ENCODE assay signal across 19 cellular contexts in genomic region chr2:25445464-25445863, GRCh38.
A peak's percentile ranks its signal among the peaks of the same experiment; 100 is the strongest.
DNase-seq lines count a peak whose midpoint lies in the region; ATAC-seq, FAIRE-seq and TF ChIP-seq lines count a peak whose summit lies in the region.
"Had no signal": no experiment of that assay in that cellular context is flagged by ENCODE, and none has a peak within 500 bp of the region (broad histone marks: within the 10 kb centered on the region; RNA-seq: fewer than 3 reads in every experiment).

No MANE protein-coding gene starts in this region.

- no peak for TF ChIP-seq POLR2A in H1 (IDR thresholded peaks at IDR 0.05; ENCODE audit: control extremely low read depth in 1 of 2, low read depth in 2 of 2, low read length in 2 of 2)

- H3K56ac ChIP-seq in H9 (ENCODE audit: insufficient read length, low read depth, low read length) = no peak overlapping the region
- H3K56ac ChIP-seq in H1 (replicated peaks; ENCODE audit: insufficient read length, low read depth, low read length) = no peak overlapping the region

- no peak overlapping the region for H2BK20ac ChIP-seq in H9 (ENCODE audit: low read depth, low read length, poor library complexity, severe bottlenecking)
- H2BK20ac ChIP-seq in H1 (ENCODE audit: low read length) = no peak overlapping the region

- no peaks in the 10 kb centered on the region for H3K9me3 Mint-ChIP-seq in Caco-2 (ENCODE audit: unreplicated experiment)
- H3K9me3 Mint-ChIP-seq in H9 = no peaks in the 10 kb centered on the region
- H3K9me3 Mint-ChIP-seq: CD4-positive, alpha-beta memory T cell had no signal

- DNase-seq in Caco-2 (peak; percentile 34 to 46), H9 (peak; percentile 34), H1 (ENCODE audit: low read depth in 1 of 2, low spot score in 2 of 2) (peak in 1 of 2 experiments; percentile 41), islet precursor cell (peak; percentile 59), cerebellar cortex (ENCODE audit: low spot score) (no peak), cerebellar nuclear complex (lab: John Stamatoyannopoulos, UW) (no peak)
- DNase-seq: 8988T; CD4-positive, alpha-beta memory T cell; NCI-H1417; NCI-H187 treated with DMSO at 0.1 percent for 48 hours; NCI-H2171; NCI-H446; NCI-H69; NK-92 treated with Interleukin-12 subunit alpha and Interleukin-12 subunit beta, amount 100 ng/mL, for 24 hours; SJCRH30 had no signal

- no peak overlapping the region for H2BK12ac ChIP-seq in H9 (ENCODE audit: insufficient read length, low read depth, low read length)
- H2BK12ac ChIP-seq in H1 (ENCODE audit: low read depth, low read length) = no peak overlapping the region

- H2BK5ac ChIP-seq in H9 (ENCODE audit: insufficient read length, low read length) (no peak overlapping the region), H1 (ENCODE audit: low read depth, low read length) (no peak overlapping the region)

- TF ChIP-seq CTCF in Caco-2 (IDR thresholded peaks at IDR 0.05; ENCODE audit: insufficient read depth in 1 of 2, low read depth in 1 of 2, low read length in 1 of 2, severe bottlenecking in 1 of 2, unreplicated experiment in 1 of 2) = no peak
- TF ChIP-seq CTCF in H9 (conservative IDR thresholded peaks at IDR 0.05) = no peak
- no peak for TF ChIP-seq CTCF in H1 (IDR thresholded peaks at IDR 0.05; ENCODE audit: control extremely low read depth in 1 of 3, insufficient read depth in 1 of 3, low read depth in 1 of 3, low read length in 3 of 3)

- peaks cover 8% of the 10 kb centered on the region for H3K4me1 ChIP-seq in Caco-2
- H3K4me1 ChIP-seq in H9 (ENCODE audit: insufficient read depth, low read length) = no peaks in the 10 kb centered on the region
- no peaks in the 10 kb centered on the region; a peak in 2 of 7 replicates for H3K4me1 ChIP-seq in H1 (replicated peaks in 1 of 4; ENCODE audit: control insufficient read depth in 3 of 4, insufficient read depth in 4 of 4, low read length in 3 of 4)
- H3K4me1 ChIP-seq: SJCRH30 had no signal

- FAIRE-seq in H1 (lab: Jason Lieb, UNC) = peak; percentile 83

- H3K4me1 Mint-ChIP-seq in Caco-2 (ENCODE audit: low read depth, unreplicated experiment) = peaks cover 17% of the 10 kb centered on the region
- peaks cover 19 to 21% of the 10 kb centered on the region in 2 experiments for H3K4me1 Mint-ChIP-seq in H9
- H3K4me1 Mint-ChIP-seq: CD4-positive, alpha-beta memory T cell had no signal

- BruUV-seq in Caco-2 (replicated peaks; lab: Mats Ljungman, UMichigan) = no TSS peak

- H4K5ac ChIP-seq in H9 (ENCODE audit: insufficient read length, low read depth, low read length) (no peak overlapping the region), H1 (ENCODE audit: insufficient read length, low read depth, low read length) (no peak overlapping the region)

- no peaks in the 10 kb centered on the region for H3K36me3 ChIP-seq in Caco-2 (ENCODE audit: control insufficient read depth, insufficient read depth, low read length)
- peaks cover 0 to 2% (median 0%) of the 10 kb centered on the region in 4 experiments; a peak in 1 of 8 replicates for H3K36me3 ChIP-seq in H1 (ENCODE audit: control insufficient read depth in 2 of 4, insufficient read depth in 4 of 4, low read length in 3 of 4)

- no peak overlapping the region for H3K4ac ChIP-seq in H9 (ENCODE audit: low read depth, low read length)
- H3K4ac ChIP-seq in H1 (replicated peaks; ENCODE audit: insufficient read length, low read depth, low read length) = no peak overlapping the region

- H4K91ac ChIP-seq in H9 (ENCODE audit: insufficient read length, low read depth, low read length) (no peak overlapping the region), H1 (replicated peaks; ENCODE audit: insufficient read length, low read length) (no peak overlapping the region)

- H3K79me2 ChIP-seq in H9 (ENCODE audit: insufficient read depth, low read length) (no peaks in the 10 kb centered on the region), H1 (ENCODE audit: control insufficient read depth in 1 of 2, insufficient read depth in 2 of 2, low read length in 2 of 2) (no peaks in the 10 kb centered on the region)

- H3K27me3 Mint-ChIP-seq in Caco-2 (ENCODE audit: insufficient read depth, unreplicated experiment) = no peaks in the 10 kb centered on the region
- no peaks in the 10 kb centered on the region for H3K27me3 Mint-ChIP-seq in H9 (ENCODE audit: low read depth)
- H3K27me3 Mint-ChIP-seq: CD4-positive, alpha-beta memory T cell had no signal

- H4K20me1 ChIP-seq in H9 (ENCODE audit: control insufficient read depth, insufficient read depth, insufficient read length) = no peaks in the 10 kb centered on the region
- H4K20me1 ChIP-seq in H1 (replicated peaks in 1 of 2; ENCODE audit: control insufficient read depth in 1 of 2, insufficient read depth in 2 of 2, low read length in 2 of 2) = no peaks in the 10 kb centered on the region

- H3K14ac ChIP-seq in H9 (ENCODE audit: insufficient read depth, low read length) (no peak overlapping the region), H1 (ENCODE audit: insufficient read length) (no peak overlapping the region)

- H3K9ac ChIP-seq in H9 (ENCODE audit: extremely low read depth, insufficient read length, low read length) = no peak overlapping the region
- H3K9ac ChIP-seq in H1 (replicated peaks in 1 of 4; ENCODE audit: extremely low read depth in 1 of 4, low read depth in 3 of 4, low read length in 3 of 4) = no peak overlapping the region

- intact Hi-C loops in Caco-2 (cut with micrococcal nuclease; ENCODE audit: unreplicated experiment) = no loop called here

- H3K23ac ChIP-seq in H9 (ENCODE audit: insufficient read length, low read depth, low read length) (no peak overlapping the region), H1 (ENCODE audit: insufficient read length) (no peak overlapping the region)

- H2BK15ac ChIP-seq in H9 (ENCODE audit: low read depth, low read length) = no peak overlapping the region
- no peak overlapping the region for H2BK15ac ChIP-seq in H1 (ENCODE audit: low read length)

- no CpG with 5 or more reads among the region's 8 CpGs for WGBS in H9 (ENCODE audit: extremely low coverage, insufficient read length, low lambda C conversion rate)
- WGBS in H1 (ENCODE audit: extremely low coverage in 1 of 2, insufficient coverage in 1 of 2, insufficient read length in 1 of 2, insufficient replicate concordance in 2 of 2, low coverage in 1 of 2, low lambda C conversion rate in 2 of 2, missing lambda C conversion rate in 1 of 2), 2 experiments = 54% methylated on average over 8 of the region's 8 CpGs; no CpG with 5 or more reads in 1 of the 2 experiments

- peaks cover 12% of the 10 kb centered on the region for H3K36me3 Mint-ChIP-seq in Caco-2 (ENCODE audit: insufficient read depth, unreplicated experiment)
- H3K36me3 Mint-ChIP-seq in H9 (ENCODE audit: insufficient read depth in 1 of 3, low read depth in 3 of 3) = peaks cover 0 to 19% (median 0%) of the 10 kb centered on the region in 3 experiments; a peak in 4 of 7 replicates

- TF ChIP-seq EP300 in H1 (IDR thresholded peaks at IDR 0.05; ENCODE audit: borderline replicate concordance in 1 of 2, low read depth in 2 of 2, low read length in 2 of 2) = 0 out of 3 replicates have a peak, but pooled peaks of 1 of the 2 experiments have one; percentile 16

- ATAC-seq in GM21360 (IDR thresholded peaks at IDR 0.05; ENCODE audit: unreplicated experiment) (no peak), GM19455 (IDR thresholded peaks at IDR 0.05; ENCODE audit: unreplicated experiment) (no peak)

- H2BK120ac ChIP-seq in H9 (ENCODE audit: low read depth, low read length, poor library complexity, severe bottlenecking) = no peak overlapping the region
- no peak overlapping the region for H2BK120ac ChIP-seq in H1 (replicated peaks; ENCODE audit: low read depth, low read length)

- H3K4me2 ChIP-seq in H9 (ENCODE audit: insufficient read depth, insufficient read length, low read length) = no peak overlapping the region
- H3K4me2 ChIP-seq in H1 (ENCODE audit: insufficient read depth in 1 of 2, low read depth in 2 of 2, low read length in 2 of 2) = no peak overlapping the region

- H2AK5ac ChIP-seq in H9 (ENCODE audit: insufficient read length, low read length) = no peak overlapping the region
- no peak overlapping the region for H2AK5ac ChIP-seq in H1 (ENCODE audit: low read depth, low read length)

- no peaks in the 10 kb centered on the region for H3K9me3 ChIP-seq in Caco-2
- H3K9me3 ChIP-seq in H9 (ENCODE audit: control insufficient read depth, low read depth, low read length) = no peaks in the 10 kb centered on the region
- H3K9me3 ChIP-seq in H1 (ENCODE audit: insufficient read depth in 2 of 2, low read depth in 1 of 2, low read length in 1 of 2) = no peaks in the 10 kb centered on the region
- H3K9me3 ChIP-seq: HAP-1, SJCRH30 had no signal

- H3K23me2 ChIP-seq in H9 (ENCODE audit: insufficient read length, low read depth, low read length, poor library complexity, severe bottlenecking) (no peaks in the 10 kb centered on the region), H1 (ENCODE audit: low read depth, low read length) (no peaks in the 10 kb centered on the region)

- no peak overlapping the region for H3K27ac Mint-ChIP-seq in Caco-2 (ENCODE audit: unreplicated experiment)
- H3K27ac Mint-ChIP-seq in H9 = no peak overlapping the region; a peak in 2 of 7 replicates

- CTCF ChIA-PET in Caco-2 (lab: Charles Lee) = no interaction called here
- CTCF ChIA-PET in H1 (lab: Charles Lee; ENCODE audit: partially characterized antibody) = interaction anchor here (0.6 to 1.3 kb wide), 3 partner anchors 9 to 256 kb away, joined by 3 to 8 read pairs (median 3); no protein-coding TSS in a partner anchor

- TF ChIP-seq RAD21 in H1 (IDR thresholded peaks at IDR 0.05 in 1 of 2, conservative IDR thresholded peaks at IDR 0.05 in 1 of 2; ENCODE audit: low read depth in 2 of 2, low read length in 2 of 2) = no peak

- no peak overlapping the region for H3K18ac ChIP-seq in H9 (ENCODE audit: insufficient read length, low read depth, low read length)
- H3K18ac ChIP-seq in H1 (ENCODE audit: extremely low read depth, low read length) = no peak overlapping the region

- POLR2A ChIA-PET in Caco-2 (lab: Charles Lee) (no interaction called here), H1 (lab: Charles Lee; ENCODE audit: partially characterized antibody) (no interaction called here)

- H3K27ac ChIP-seq in H9 (ENCODE audit: insufficient read length, low read depth, low read length) (no peak overlapping the region), H1 (ENCODE audit: low read depth, low read length) (no peak overlapping the region)
- H3K27ac ChIP-seq: RWPE1, SJCRH30 had no signal

- H3K27me3 ChIP-seq in Caco-2 (replicated peaks; ENCODE audit: control insufficient read depth, insufficient read depth, low read length) (no peaks in the 10 kb centered on the region), H9 (ENCODE audit: insufficient read depth, low read length) (no peaks in the 10 kb centered on the region), H1 (replicated peaks in 1 of 4; ENCODE audit: control insufficient read depth in 3 of 4, extremely low read depth in 1 of 4, insufficient read depth in 3 of 4, low read length in 3 of 4) (no peaks in the 10 kb centered on the region)
- H3K27me3 ChIP-seq: SJCRH30 had no signal

- H3K4me3 ChIP-seq in Caco-2 (ENCODE audit: low read depth, low read length) (no peak overlapping the region), H1 (ENCODE audit: extremely low read depth in 1 of 4, insufficient read depth in 2 of 4, low read depth in 3 of 4, low read length in 4 of 4) (no peak overlapping the region)
- H3K4me3 ChIP-seq: HAP-1, SJCRH30 had no signal

- no peak overlapping the region for H3T11ph ChIP-seq in H9 (ENCODE audit: low read length)

- H3K79me1 ChIP-seq in H9 (ENCODE audit: insufficient read depth, low read depth, low read length, poor library complexity, severe bottlenecking) = no peaks in the 10 kb centered on the region
- no peaks in the 10 kb centered on the region for H3K79me1 ChIP-seq in H1 (ENCODE audit: low read depth, low read length)

- H4K8ac ChIP-seq in H9 (replicated peaks; ENCODE audit: insufficient read length, low read depth, low read length) (no peak overlapping the region), H1 (ENCODE audit: extremely low read depth, insufficient read depth, low read length) (no peak overlapping the region)

- H3K4me3 Mint-ChIP-seq in Caco-2 (ENCODE audit: unreplicated experiment) = no peak overlapping the region
- no peak overlapping the region for H3K4me3 Mint-ChIP-seq in H9
- H3K4me3 Mint-ChIP-seq: CD4-positive, alpha-beta memory T cell had no signal

- H2AFZ ChIP-seq in H9 (ENCODE audit: low read length) (no peak overlapping the region), H1 (ENCODE audit: low read length) (no peak overlapping the region)

Comparison
In these comparisons a context has a peak if more than half of its experiments do, and no peak if none do; other contexts are left out.
1. DNase-seq: peak in Caco-2 (2 of 2), H9 (single experiment) and islet precursor cell (single experiment); none in cerebellar cortex (single experiment) and cerebellar nuclear complex (0 of 2).